Comparison of ENCODE assay signal across 26 cellular contexts in the genomic region with DNA sequence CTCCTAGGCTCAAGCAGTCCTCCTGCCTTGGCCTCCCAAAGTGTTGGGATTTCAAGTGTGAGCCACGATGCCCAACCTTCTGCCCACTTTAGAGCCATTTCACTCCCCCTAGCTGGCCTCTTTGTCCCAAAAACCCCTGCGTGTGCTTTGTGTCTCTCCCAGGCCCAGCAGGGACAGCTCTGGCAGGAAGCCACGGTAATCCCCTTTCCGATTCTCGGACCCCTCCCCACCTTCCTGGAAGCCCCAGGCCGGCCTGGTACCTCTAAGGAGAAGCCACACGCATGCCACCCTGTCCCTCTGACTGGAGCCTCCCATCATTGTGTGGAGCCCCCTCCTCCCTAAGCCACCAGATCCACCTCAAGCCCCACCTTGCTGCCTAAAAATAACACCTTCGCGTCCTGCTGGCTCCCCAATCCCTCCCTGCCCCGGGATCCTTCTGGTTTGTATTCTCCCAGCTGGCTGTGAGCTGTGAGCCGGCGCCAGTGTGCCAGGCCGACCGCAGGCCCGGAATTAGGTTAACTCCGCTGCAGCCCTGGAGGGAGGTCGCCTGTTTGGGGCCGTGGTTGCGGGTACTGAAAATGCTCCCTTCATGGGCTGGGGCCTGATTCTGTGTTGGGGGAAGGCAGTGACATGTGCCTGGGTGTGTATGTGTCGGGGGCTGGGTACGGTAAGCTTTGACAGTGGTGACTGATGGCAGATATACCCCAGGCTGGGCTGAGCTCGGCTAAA. TPM values are rescaled to one million over a fixed set of nuclear protein-coding genes. Genes with fewer than 3 reads are reported as not detected.
DNase-seq lines count a peak whose midpoint lies in the region; ATAC-seq and TF ChIP-seq lines count a peak whose summit lies in the region.
"Had no signal": no experiment of that assay in that cellular context is flagged by ENCODE, and none has a peak within 500 bp of the region (broad histone marks: within the 10 kb centered on the region; RNA-seq: fewer than 3 reads in every experiment).

No MANE protein-coding gene starts in this region.

- H2AFZ ChIP-seq in H9 (ENCODE audit: low read length) (no peak overlapping the region), osteoblast (ENCODE audit: low read length) (peak overlapping the region; percentile 41)

- in situ Hi-C loops in GM13976 (cut with MboI; ENCODE audit: low sequenced_read_pairs, unreplicated experiment): no loop called here

- DNase-seq in H9: peak; percentile 49
- DNase-seq in SK-N-DZ (ENCODE audit: low spot score): peak; percentile 48
- peak; percentile 81 for DNase-seq in endodermal cell
- DNase-seq in osteoblast (ENCODE audit: insufficient read length, low spot score, missing footprints): no peak
- no peak for DNase-seq in ovary
- DNase-seq in GM13976 (ENCODE audit: low spot score): no peak
- DNase-seq: activated B cell treated with CpG ODN at 0.5 μM for 24 hours; activated CD4-positive, alpha-beta T cell treated with anti-CD3 and anti-CD28 coated beads, Interleukin-2, amount 50 U/mL, for 4 hours; activated naive CD8-positive, alpha-beta T cell treated with anti-CD3 and anti-CD28 coated beads for 36 hours; CD4-positive, CD25-positive, alpha-beta regulatory T cell; EL; Karpas-422; left lung; MV-4-11; naive thymus-derived CD8-positive, alpha-beta T cell; NCI-H748 treated with DMSO at 0.1 percent for 48 hours; stimulated activated CD8-positive, alpha-beta memory T cell treated with anti-CD3 and anti-CD28 coated beads, Interleukin-4, amount 100 ng/mL, for 48 hours; trophoblast cell had no signal

- H4K20me1 ChIP-seq in H9 (ENCODE audit: control insufficient read depth, insufficient read depth, insufficient read length): no peaks in the 10 kb centered on the region
- no peaks in the 10 kb centered on the region for H4K20me1 ChIP-seq in osteoblast (ENCODE audit: insufficient read depth, low read length)

- no peak for TF ChIP-seq POLR2A in ovary (IDR thresholded peaks at IDR 0.05)

- H3K27ac ChIP-seq in H9 (ENCODE audit: insufficient read length, low read depth, low read length) (no peak overlapping the region), endodermal cell (ENCODE audit: low read depth, low read length) (peak overlapping the region; percentile 63), osteoblast (ENCODE audit: low read depth, low read length) (no peak overlapping the region), ovary (no peak overlapping the region)
- H3K27ac ChIP-seq: ascending aorta, epithelial cell of prostate, left lung, RWPE1, SK-N-MC had no signal

- H3K9me3 Mint-ChIP-seq in H9: no peaks in the 10 kb centered on the region
- no peaks in the 10 kb centered on the region for H3K9me3 Mint-ChIP-seq in endodermal cell
- H3K9me3 Mint-ChIP-seq: activated B cell treated with CpG ODN at 0.5 μM for 24 hours; activated naive CD8-positive, alpha-beta T cell treated with anti-CD3 and anti-CD28 coated beads for 36 hours; CD4-positive, CD25-positive, alpha-beta regulatory T cell; mesothelial cell of epicardium had no signal

- H3K23ac ChIP-seq in H9 (ENCODE audit: insufficient read length, low read depth, low read length): no peak overlapping the region

- H3K9me3 ChIP-seq in H9 (ENCODE audit: control insufficient read depth, low read depth, low read length): no peaks in the 10 kb centered on the region
- H3K9me3 ChIP-seq in endodermal cell (ENCODE audit: control insufficient read depth, low read length): no peaks in the 10 kb centered on the region
- H3K9me3 ChIP-seq in osteoblast (ENCODE audit: low read depth, low read length): no peaks in the 10 kb centered on the region
- no peaks in the 10 kb centered on the region for H3K9me3 ChIP-seq in ovary
- H3K9me3 ChIP-seq: ascending aorta, left lung had no signal

- H3K27ac Mint-ChIP-seq in H9 (peak overlapping the region; percentile 94 to 97 (median 96)), endodermal cell (peak overlapping the region; percentile 94)
- H3K27ac Mint-ChIP-seq: activated B cell treated with CpG ODN at 0.5 μM for 24 hours; activated naive CD8-positive, alpha-beta T cell treated with anti-CD3 and anti-CD28 coated beads for 36 hours; CD4-positive, CD25-positive, alpha-beta regulatory T cell; mesothelial cell of epicardium; progenitor cell of endocrine pancreas had no signal

- H3K56ac ChIP-seq in H9 (ENCODE audit: insufficient read length, low read depth, low read length): no peak overlapping the region

- H3K9ac ChIP-seq in H9 (ENCODE audit: extremely low read depth, insufficient read length, low read length) (no peak overlapping the region), endodermal cell (ENCODE audit: extremely low read depth, low read length, poor library complexity, severe bottlenecking) (no peak overlapping the region)

- H3K4me3 Mint-ChIP-seq in H9 (peak overlapping the region in 1 of 2 experiments; percentile 22; a peak in 3 of 5 replicates), endodermal cell (no peak overlapping the region)
- H3K4me3 Mint-ChIP-seq: activated B cell treated with CpG ODN at 0.5 μM for 24 hours; activated naive CD8-positive, alpha-beta T cell treated with anti-CD3 and anti-CD28 coated beads for 36 hours; CD4-positive, CD25-positive, alpha-beta regulatory T cell; mesothelial cell of epicardium; naive thymus-derived CD8-positive, alpha-beta T cell had no signal

- peak overlapping the region; percentile 49 for H3K18ac ChIP-seq in H9 (ENCODE audit: insufficient read length, low read depth, low read length)

- H3K36me3 ChIP-seq in endodermal cell (ENCODE audit: control insufficient read depth, insufficient read depth, low read length) (no peaks in the 10 kb centered on the region), osteoblast (ENCODE audit: insufficient read depth, low read length) (no peaks in the 10 kb centered on the region), ovary (no peaks in the 10 kb centered on the region)
- H3K36me3 ChIP-seq: ascending aorta, left lung had no signal

- no peak for TF ChIP-seq CTCF in H9 (conservative IDR thresholded peaks at IDR 0.05)
- no peak for TF ChIP-seq CTCF in endodermal cell (conservative IDR thresholded peaks at IDR 0.05)
- no peak for TF ChIP-seq CTCF in osteoblast (IDR thresholded peaks at IDR 0.05; ENCODE audit: extremely low read depth, low read depth, low read length)
- TF ChIP-seq CTCF in ovary (IDR thresholded peaks at IDR 0.05): no peak
- no peak for TF ChIP-seq CTCF in GM13976 (IDR thresholded peaks at IDR 0.05; ENCODE audit: borderline replicate concordance, control extremely low read depth, extremely low read depth, insufficient read depth, missing control alignments)

- no peaks in the 10 kb centered on the region for H3K79me2 ChIP-seq in H9 (ENCODE audit: insufficient read depth, low read length)
- no peaks in the 10 kb centered on the region for H3K79me2 ChIP-seq in osteoblast (ENCODE audit: insufficient read depth, low read length)

- H3K27me3 ChIP-seq in H9 (ENCODE audit: insufficient read depth, low read length) (no peaks in the 10 kb centered on the region), endodermal cell (ENCODE audit: control insufficient read depth, insufficient read depth, low read length, poor library complexity, severe bottlenecking) (no peaks in the 10 kb centered on the region), osteoblast (ENCODE audit: insufficient read depth, low read length) (no peaks in the 10 kb centered on the region), ovary (no peaks in the 10 kb centered on the region)
- H3K27me3 ChIP-seq: ascending aorta, left lung had no signal

- H3K4me2 ChIP-seq in H9 (ENCODE audit: insufficient read depth, insufficient read length, low read length) (no peak overlapping the region), osteoblast (ENCODE audit: insufficient read depth, low read length) (no peak overlapping the region)

- H3K4me1 Mint-ChIP-seq in H9 (peaks cover 10 to 18% of the 10 kb centered on the region in 2 experiments), endodermal cell (peaks cover 8% of the 10 kb centered on the region)
- H3K4me1 Mint-ChIP-seq: activated B cell treated with CpG ODN at 0.5 μM for 24 hours; activated naive CD8-positive, alpha-beta T cell treated with anti-CD3 and anti-CD28 coated beads for 36 hours; CD4-positive, CD25-positive, alpha-beta regulatory T cell; naive thymus-derived CD8-positive, alpha-beta T cell had no signal

- H4K91ac ChIP-seq in H9 (ENCODE audit: insufficient read length, low read depth, low read length): no peak overlapping the region

- H3K4me1 ChIP-seq in H9 (ENCODE audit: insufficient read depth, low read length) (no peaks in the 10 kb centered on the region), endodermal cell (ENCODE audit: control insufficient read depth, insufficient read depth, low read length) (no peaks in the 10 kb centered on the region), osteoblast (ENCODE audit: insufficient read depth, low read length) (no peaks in the 10 kb centered on the region), ovary (ENCODE audit: insufficient read depth) (no peaks in the 10 kb centered on the region)
- H3K4me1 ChIP-seq: ascending aorta, left lung had no signal

- no peak overlapping the region for H2BK5ac ChIP-seq in H9 (ENCODE audit: insufficient read length, low read length)

- H3K23me2 ChIP-seq in H9 (ENCODE audit: insufficient read length, low read depth, low read length, poor library complexity, severe bottlenecking): no peaks in the 10 kb centered on the region

- no CpG with 5 or more reads among the region's 22 CpGs for WGBS in H9 (ENCODE audit: extremely low coverage, insufficient read length, low lambda C conversion rate)
- 60 to 82% methylated on average over 3 to 22 of the region's 22 CpGs for WGBS in endodermal cell (ENCODE audit: insufficient coverage in 1 of 2, insufficient read length in 1 of 2), 2 experiments
- WGBS in ovary, 3 donors: 48 to 55% (median 54%) methylated on average over 22 of the region's 22 CpGs

- H2BK20ac ChIP-seq in H9 (ENCODE audit: low read depth, low read length, poor library complexity, severe bottlenecking): no peak overlapping the region

- no peak overlapping the region for H2BK12ac ChIP-seq in H9 (ENCODE audit: insufficient read length, low read depth, low read length)

- ATAC-seq in HG03354 (IDR thresholded peaks at IDR 0.05; ENCODE audit: poor library complexity, severe bottlenecking, unreplicated experiment): no peak
- ATAC-seq: left lung; naive thymus-derived CD8-positive, alpha-beta T cell had no signal

- H3K4ac ChIP-seq in H9 (ENCODE audit: low read depth, low read length): no peak overlapping the region

- H3T11ph ChIP-seq in H9 (ENCODE audit: low read length): no peak overlapping the region

- H2BK15ac ChIP-seq in H9 (ENCODE audit: low read depth, low read length): no peak overlapping the region

- no peak overlapping the region for H3K4me3 ChIP-seq in endodermal cell (ENCODE audit: low read length)
- no peak overlapping the region for H3K4me3 ChIP-seq in osteoblast (ENCODE audit: insufficient read depth, low read length)
- no peak overlapping the region for H3K4me3 ChIP-seq in ovary
- H3K4me3 ChIP-seq: ascending aorta, left lung, SK-N-MC had no signal

- H3K27me3 Mint-ChIP-seq in H9 (ENCODE audit: low read depth) (no peaks in the 10 kb centered on the region; the same call in 1 of the 2 replicates), endodermal cell (ENCODE audit: insufficient read depth) (no peaks in the 10 kb centered on the region)
- H3K27me3 Mint-ChIP-seq: activated naive CD8-positive, alpha-beta T cell treated with anti-CD3 and anti-CD28 coated beads for 36 hours had no signal

- no peaks in the 10 kb centered on the region for H3K36me3 Mint-ChIP-seq in H9 (ENCODE audit: insufficient read depth in 1 of 3, low read depth in 3 of 3)
- H3K36me3 Mint-ChIP-seq in endodermal cell (ENCODE audit: low read depth): no peaks in the 10 kb centered on the region
- H3K36me3 Mint-ChIP-seq: activated naive CD8-positive, alpha-beta T cell treated with anti-CD3 and anti-CD28 coated beads for 36 hours; CD4-positive, CD25-positive, alpha-beta regulatory T cell; mesothelial cell of epicardium; naive thymus-derived CD8-positive, alpha-beta T cell had no signal

- H3K14ac ChIP-seq in H9 (ENCODE audit: insufficient read depth, low read length): peak overlapping the region; percentile 23

- H4K5ac ChIP-seq in H9 (ENCODE audit: insufficient read length, low read depth, low read length): no peak overlapping the region

- H2BK120ac ChIP-seq in H9 (ENCODE audit: low read depth, low read length, poor library complexity, severe bottlenecking): no peak overlapping the region

- no peaks in the 10 kb centered on the region for H3K79me1 ChIP-seq in H9 (ENCODE audit: insufficient read depth, low read depth, low read length, poor library complexity, severe bottlenecking)

- no peak for TF ChIP-seq EP300 in ovary (IDR thresholded peaks at IDR 0.05)

- no peak overlapping the region for H2AK5ac ChIP-seq in H9 (ENCODE audit: insufficient read length, low read length)

- intact Hi-C loops in ovary (cut with DNase I): loop anchor here in 2 of 4 donors (5.0 to 10.0 kb wide), 2 partner anchors 99 to 127 kb away; no protein-coding TSS in a partner anchor

- no peak overlapping the region for H4K8ac ChIP-seq in H9 (replicated peaks; ENCODE audit: insufficient read length, low read depth, low read length)

RNA-seq across cellular contexts. Expression of a gene that starts 16.3 kb away (rescaled TPM):
- 10.7 and 11.0 TPM in 2 replicates for total RNA-seq in H9 (2021)
- 13.2 and 13.5 TPM in 2 replicates for polyA plus RNA-seq in SK-N-DZ (2014; cell fraction: cytosol; rRNA removed)
- polyA plus RNA-seq in SK-N-DZ (2014; cell fraction: nucleus; rRNA removed): 26.8 and 31.9 TPM in 2 replicates
- 1 to 10 TPM; 4.1 to 5.0 TPM for total RNA-seq in endodermal cell
- polyA plus RNA-seq in endodermal cell (2013, experiment 1 of 2): 17.7 TPM
- 15.9 TPM for polyA plus RNA-seq in endodermal cell (2013, experiment 2 of 2)
- total RNA-seq in osteoblast: 0.29 and 0.36 TPM in 2 replicates
- total RNA-seq in ovary: 10 to 100 TPM in 2 of 7 donors, 1 to 10 TPM in 5; 4.4 to 13.4 (median 6.6) TPM
- 1 to 10 TPM; 2.0 to 3.0 TPM for polyA plus RNA-seq in ovary
- total RNA-seq: activated B cell treated with CpG ODN at 0.5 μM for 24 hours; activated naive CD8-positive, alpha-beta T cell treated with anti-CD3 and anti-CD28 coated beads for 36 hours; CD4-positive, CD25-positive, alpha-beta regulatory T cell; naive thymus-derived CD8-positive, alpha-beta T cell; T-helper 2 cell treated with Interferon-gamma antibody and Interleukin-4, amounts not matched to agents 100 ng/mL and 5 ng/mL, for 36 hours had no signal
- polyA plus RNA-seq: CD4-positive, CD25-positive, alpha-beta regulatory T cell; naive thymus-derived CD8-positive, alpha-beta T cell had no signal

Comparison
In these comparisons a context has a peak if more than half of its experiments do, and no peak if none do; other contexts are left out.
1. DNase-seq: peak in H9 (single experiment), SK-N-DZ (single experiment) and endodermal cell (single experiment); none in osteoblast (single experiment), ovary (0 of 5) and GM13976 (single experiment).